12 cellular contexts compared by ENCODE assay signal in genomic region chr9:112044183-112044582, GRCh38.
"Had no signal": no experiment of that assay in that cellular context is flagged by ENCODE, and none has a peak within 500 bp of the region (broad histone marks: within the 10 kb centered on the region; RNA-seq: fewer than 3 reads in every experiment).

No MANE protein-coding gene starts in this region.

- H3K9me3 ChIP-seq: breast epithelium had no signal

- H3K36me3 ChIP-seq: breast epithelium had no signal

- H3K27ac Mint-ChIP-seq: activated naive CD8-positive, alpha-beta T cell treated with anti-CD3 and anti-CD28 coated beads, Interleukin-2, amount 10 ng/mL, durations not matched to agents 7 days and 5 days; activated T-helper 1 cell treated with anti-CD3 and anti-CD28 coated beads, Interleukin-12 subunit alpha, Interleukin-12 subunit beta, Interleukin-2, Interleukin-4 antibody, amounts not matched to agents 30 ng/mL and 10 ng/mL and 1 ng/mL, durations not matched to agents 14 hours and 24 hours and 36 hours; progenitor cell of endocrine pancreas; T-cell had no signal

- ATAC-seq: right cardiac atrium, T-cell had no signal

- H3K4me3 ChIP-seq: breast epithelium had no signal

- H3K4me1 ChIP-seq: breast epithelium had no signal

- DNase-seq: activated CD4-positive, CD25-positive, alpha-beta regulatory T cell treated with anti-CD3 and anti-CD28 coated beads, Interleukin-2, amount 50 U/mL, for 72 hours; activated naive CD8-positive, alpha-beta T cell treated with anti-CD3 and anti-CD28 coated beads, Interleukin-2, amount 10 ng/mL, durations not matched to agents 7 days and 5 days; glutamatergic neuron; hypothalamus; occipital lobe; right cardiac atrium; T-cell; T-helper 9 cell had no signal

- H3K27ac ChIP-seq: breast epithelium had no signal

- H3K4me3 Mint-ChIP-seq: activated naive CD8-positive, alpha-beta T cell treated with anti-CD3 and anti-CD28 coated beads, Interleukin-2, amount 10 ng/mL, durations not matched to agents 7 days and 5 days; activated T-helper 1 cell treated with anti-CD3 and anti-CD28 coated beads, Interleukin-12 subunit alpha, Interleukin-12 subunit beta, Interleukin-2, Interleukin-4 antibody, amounts not matched to agents 30 ng/mL and 10 ng/mL and 1 ng/mL, durations not matched to agents 14 hours and 24 hours and 36 hours; nephron; T-cell had no signal

- H3K9me3 Mint-ChIP-seq: nephron had no signal

- H3K27me3 ChIP-seq: breast epithelium had no signal

- H3K27me3 Mint-ChIP-seq: activated naive CD8-positive, alpha-beta T cell treated with anti-CD3 and anti-CD28 coated beads, Interleukin-2, amount 10 ng/mL, durations not matched to agents 7 days and 5 days; progenitor cell of endocrine pancreas had no signal
